In genomic region chr11:61567286-61568061, GRCh38 we compare ENCODE assay signal across 9 cellular contexts. TPM values are rescaled to one million over a fixed set of nuclear protein-coding genes. Genes with fewer than 3 reads are reported as not detected.
DNase-seq lines count a peak whose midpoint lies in the region; ATAC-seq lines count a peak whose summit lies in the region.
"Had no signal": no experiment of that assay in that cellular context is flagged by ENCODE, and none has a peak within 500 bp of the region (broad histone marks: within the 10 kb centered on the region; RNA-seq: fewer than 3 reads in every experiment).

No MANE protein-coding gene starts in this region.

- ATAC-seq in GM21528 (IDR thresholded peaks at IDR 0.05; ENCODE audit: low FRiP score, unreplicated experiment) = no peak
- ATAC-seq in HG03469 (IDR thresholded peaks at IDR 0.05; ENCODE audit: unreplicated experiment) = no peak

- peaks cover 9% of the 10 kb centered on the region for H3K27me3 ChIP-seq in effector memory CD4-positive, alpha-beta T cell (replicated peaks; ENCODE audit: control insufficient read depth, insufficient read depth, low read length, poor library complexity, severe bottlenecking)

- H3K4me1 ChIP-seq in effector memory CD4-positive, alpha-beta T cell (ENCODE audit: control insufficient read depth, insufficient read depth, low read length, poor library complexity, severe bottlenecking) = no peaks in the 10 kb centered on the region

- no peaks in the 10 kb centered on the region for H3K36me3 Mint-ChIP-seq in activated CD4-positive, alpha-beta memory T cell treated with anti-CD3 and anti-CD28 coated beads, Interleukin-2, amount 10 ng/mL, durations not matched to agents 7 days and 5 days (ENCODE audit: low read depth)

- POLR2A ChIA-PET in activated CD4-positive, alpha-beta memory T cell treated with anti-CD3 and anti-CD28 coated beads, Interleukin-2, amount 10 ng/mL, durations not matched to agents 7 days and 5 days (lab: Charles Lee) = interaction anchor here (1.9 kb wide), 1 partner anchor 22 kb away, joined by 4 read pairs; no protein-coding TSS in a partner anchor

- peaks cover 14% of the 10 kb centered on the region for H3K27me3 Mint-ChIP-seq in activated CD4-positive, alpha-beta memory T cell treated with anti-CD3 and anti-CD28 coated beads, Interleukin-2, amount 10 ng/mL, durations not matched to agents 7 days and 5 days

- H3K27ac ChIP-seq in effector memory CD4-positive, alpha-beta T cell (ENCODE audit: insufficient read depth, low read length, poor library complexity, severe bottlenecking) = no peak overlapping the region

- no peaks in the 10 kb centered on the region for H3K4me1 Mint-ChIP-seq in activated CD4-positive, alpha-beta memory T cell treated with anti-CD3 and anti-CD28 coated beads, Interleukin-2, amount 10 ng/mL, durations not matched to agents 7 days and 5 days

- H3K9me3 ChIP-seq in effector memory CD4-positive, alpha-beta T cell (ENCODE audit: control insufficient read depth, low read length) = no peaks in the 10 kb centered on the region

- no peak overlapping the region for H3K27ac Mint-ChIP-seq in activated CD4-positive, alpha-beta memory T cell treated with anti-CD3 and anti-CD28 coated beads, Interleukin-2, amount 10 ng/mL, durations not matched to agents 7 days and 5 days

- CTCF ChIA-PET in activated CD4-positive, alpha-beta memory T cell treated with anti-CD3 and anti-CD28 coated beads, Interleukin-2, amount 10 ng/mL, durations not matched to agents 7 days and 5 days (lab: Charles Lee) = interaction anchor here (0.6 to 2.1 kb wide), 6 partner anchors 8 to 795 kb away, joined by 3 to 7 read pairs (median 3); partner anchors contain the start of gene SYT7

- no peaks in the 10 kb centered on the region for H3K36me3 ChIP-seq in effector memory CD4-positive, alpha-beta T cell (ENCODE audit: control insufficient read depth, insufficient read depth, low read length)

- DNase-seq in GM03348 (ENCODE audit: low spot score) (peak; percentile 92), NCI-H2029 treated with DMSO at 0.1 percent for 48 hours (lab: John Stamatoyannopoulos, UW) (peak; percentile 38), medulla oblongata (ENCODE audit: extremely low spot score) (peak; percentile 64)
- peak; percentile 80 for DNase-seq in activated CD4-positive, alpha-beta memory T cell treated with anti-CD3 and anti-CD28 coated beads, Interleukin-2, amount 10 ng/mL, durations not matched to agents 7 days and 5 days
- peak; percentile 57 to 62 (median 58) for DNase-seq in effector memory CD4-positive, alpha-beta T cell
- peak; percentile 49 for DNase-seq in stimulated activated CD8-positive, alpha-beta memory T cell treated with anti-CD3 and anti-CD28 coated beads, Interleukin-15, amount 100 ng/mL, for 1 hour (ENCODE audit: low read depth)

- H3K4me3 ChIP-seq in effector memory CD4-positive, alpha-beta T cell (ENCODE audit: insufficient read depth, low read depth, low read length, poor library complexity, severe bottlenecking) = no peak overlapping the region

- no peak overlapping the region for H3K4me3 Mint-ChIP-seq in activated CD4-positive, alpha-beta memory T cell treated with anti-CD3 and anti-CD28 coated beads, Interleukin-2, amount 10 ng/mL, durations not matched to agents 7 days and 5 days

- H3K9me3 Mint-ChIP-seq in activated CD4-positive, alpha-beta memory T cell treated with anti-CD3 and anti-CD28 coated beads, Interleukin-2, amount 10 ng/mL, durations not matched to agents 7 days and 5 days = no peaks in the 10 kb centered on the region

RNA-seq across cellular contexts. Expression of gene SYT7, which starts 13.4 kb away (rescaled TPM):
- total RNA-seq in activated CD4-positive, alpha-beta memory T cell treated with anti-CD3 and anti-CD28 coated beads, Interleukin-2, amount 10 ng/mL, durations not matched to agents 7 days and 5 days = not detected

RNA-seq across cellular contexts. Expression of gene LRRC10B, which starts 58.9 kb away (rescaled TPM):
- under 1 TPM in 1 of 2 experiments, not detected in 1; 0.13 TPM for total RNA-seq in activated CD4-positive, alpha-beta memory T cell treated with anti-CD3 and anti-CD28 coated beads, Interleukin-2, amount 10 ng/mL, durations not matched to agents 7 days and 5 days
- total RNA-seq: activated CD8-positive, alpha-beta memory T cell treated with anti-CD3 and anti-CD28 coated beads for 36 hours had no signal

Comparison
In these comparisons a context has a peak if more than half of its experiments do, and no peak if none do; other contexts are left out.
1. DNase-seq: peak in every context shown above with its lines; median percentile 92 in GM03348; 80 in activated CD4-positive, alpha-beta memory T cell treated with anti-CD3 and anti-CD28 coated beads, Interleukin-2, amount 10 ng/mL, durations not matched to agents 7 days and 5 days; 64 in medulla oblongata; 58 in effector memory CD4-positive, alpha-beta T cell; 49 in stimulated activated CD8-positive, alpha-beta memory T cell treated with anti-CD3 and anti-CD28 coated beads, Interleukin-15, amount 100 ng/mL, for 1 hour; 38 in NCI-H2029 treated with DMSO at 0.1 percent for 48 hours.